ENCODE assay signal across 1 cellular context in genomic region chr17:30961213-30962188, GRCh38.
TF ChIP-seq lines count a peak whose summit lies in the region.

No MANE protein-coding gene starts in this region.

TF ChIP-seq in HepG2, 621 proteins besides CTCF, POLR2A, EP300 and RAD21:
- TF ChIP-seq DNMT3B (CRISPR knock-in tag; conservative IDR thresholded peaks at IDR 0.05), result no peak
- TF ChIP-seq ZBTB14 (CRISPR knock-in tag; IDR thresholded peaks at IDR 0.05), result no peak
- TF ChIP-seq ZNF232 (CRISPR knock-in tag; IDR thresholded peaks at IDR 0.05; ENCODE audit: borderline replicate concordance), result no peak
- no peak for TF ChIP-seq THAP11 (CRISPR knock-in tag; IDR thresholded peaks at IDR 0.05)
- no peak for TF ChIP-seq SRSF1 (optimal IDR thresholded peaks at IDR 0.05; ENCODE audit: low read depth, low read length)
- no peak for TF ChIP-seq ARHGAP35 (CRISPR knock-in tag; IDR thresholded peaks at IDR 0.05; ENCODE audit: borderline replicate concordance)
- TF ChIP-seq ZNF678 (CRISPR knock-in tag; IDR thresholded peaks at IDR 0.05), result no peak
- TF ChIP-seq FOXA3 (CRISPR knock-in tag; IDR thresholded peaks at IDR 0.05), result no peak
- no peak for TF ChIP-seq ZNF431 (CRISPR knock-in tag; IDR thresholded peaks at IDR 0.05; ENCODE audit: borderline replicate concordance, low read depth)
- TF ChIP-seq IRF9 (CRISPR knock-in tag; IDR thresholded peaks at IDR 0.05; ENCODE audit: borderline replicate concordance), result no peak
- TF ChIP-seq KLF16 (CRISPR knock-in tag; IDR thresholded peaks at IDR 0.05), result no peak
- no peak for TF ChIP-seq REL (CRISPR knock-in tag; conservative IDR thresholded peaks at IDR 0.05)
- TF ChIP-seq SNAI1 (CRISPR knock-in tag; IDR thresholded peaks at IDR 0.05; ENCODE audit: borderline replicate concordance), result no peak
- no peak for TF ChIP-seq SOX5 (CRISPR knock-in tag; IDR thresholded peaks at IDR 0.05; ENCODE audit: borderline replicate concordance)
- no peak for TF ChIP-seq ARNT (IDR thresholded peaks at IDR 0.05)
- TF ChIP-seq PRDM10 (CRISPR knock-in tag; IDR thresholded peaks at IDR 0.05; ENCODE audit: low read depth), result no peak
TF ChIP-seq in HepG2: peak in this region for 0.
